Comparison of ENCODE assay signal across 8 cellular contexts in the genomic region with DNA sequence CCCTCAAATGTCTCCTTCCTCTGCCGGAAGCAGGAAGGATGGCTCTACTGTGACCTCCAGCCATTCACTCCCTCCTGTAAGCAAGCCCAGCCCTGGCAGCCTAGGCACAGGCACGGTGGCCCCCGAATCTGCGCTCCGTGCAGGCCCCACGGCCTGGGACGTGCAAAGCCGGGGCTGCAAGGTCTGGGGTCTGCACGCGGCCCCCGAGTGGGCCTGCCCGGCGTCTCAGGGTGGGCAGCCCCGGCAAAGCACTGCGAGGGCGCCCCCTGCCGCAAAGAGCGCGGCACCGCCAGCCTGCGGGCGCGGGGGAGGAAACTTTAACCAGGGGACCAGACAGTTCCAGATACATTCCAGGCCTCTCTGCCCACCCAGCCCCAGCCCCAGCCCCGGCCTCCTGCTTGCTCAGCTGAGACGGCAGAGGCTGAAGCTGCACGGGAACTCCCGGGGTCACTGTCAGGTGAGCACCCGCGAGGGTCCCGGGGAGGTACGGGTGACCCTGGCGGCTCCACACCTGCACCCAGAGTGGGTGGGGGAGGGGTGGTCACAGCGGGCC.
DNase-seq lines count a peak whose midpoint lies in the region; ATAC-seq and TF ChIP-seq lines count a peak whose summit lies in the region.

No MANE protein-coding gene starts in this region.

- H3K4me3 ChIP-seq in HUES48 (ENCODE audit: low read depth, low read length): peak overlapping the region; percentile 61
- peak overlapping the region; percentile 46 to 55 (median 53) for H3K4me3 ChIP-seq in gastrocnemius medialis

- H3K9me3 Mint-ChIP-seq in activated naive CD8-positive, alpha-beta T cell treated with anti-CD3 and anti-CD28 coated beads for 36 hours: no peaks in the 10 kb centered on the region

- H3K27ac Mint-ChIP-seq in activated naive CD8-positive, alpha-beta T cell treated with anti-CD3 and anti-CD28 coated beads for 36 hours: no peak overlapping the region

- H3K4me3 Mint-ChIP-seq in activated naive CD8-positive, alpha-beta T cell treated with anti-CD3 and anti-CD28 coated beads for 36 hours: no peak overlapping the region

- peaks cover 13% of the 10 kb centered on the region for H3K4me1 ChIP-seq in HUES48 (ENCODE audit: control insufficient read depth, insufficient read depth, low read length)
- H3K4me1 ChIP-seq in gastrocnemius medialis: peaks cover 4 to 13% of the 10 kb centered on the region in 2 donors

- peak; percentile 40 to 57 for ATAC-seq in gastrocnemius medialis
- no peak for ATAC-seq in HG03280 (IDR thresholded peaks at IDR 0.05; ENCODE audit: unreplicated experiment)

- no peaks in the 10 kb centered on the region for H3K27me3 Mint-ChIP-seq in activated naive CD8-positive, alpha-beta T cell treated with anti-CD3 and anti-CD28 coated beads for 36 hours

- H3K9ac ChIP-seq in HUES48 (ENCODE audit: low read depth, low read length): no peak overlapping the region

- H3K36me3 ChIP-seq in HUES48 (ENCODE audit: control insufficient read depth, insufficient read depth, low read length) (peaks cover 21% of the 10 kb centered on the region), gastrocnemius medialis (no peaks in the 10 kb centered on the region)

- no peak for TF ChIP-seq POLR2A in gastrocnemius medialis (IDR thresholded peaks at IDR 0.05)

- in situ Hi-C loops in gastrocnemius medialis (cut with MboI; ENCODE audit: low sequenced_read_pairs in 4 of 4): no loop called here

- DNase-seq in DMS 273 treated with DMSO at 0.1 percent for 48 hours (lab: John Stamatoyannopoulos, UW) (peak; percentile 3), hepatic stellate cell (ENCODE audit: low spot score) (peak; percentile 95), gastrocnemius medialis (no peak), A172 (ENCODE audit: low spot score) (no peak), T-helper 1 cell (no peak)
- DNase-seq in activated naive CD8-positive, alpha-beta T cell treated with anti-CD3 and anti-CD28 coated beads for 36 hours: peak; percentile 35

- peaks cover 4% of the 10 kb centered on the region for H3K36me3 Mint-ChIP-seq in activated naive CD8-positive, alpha-beta T cell treated with anti-CD3 and anti-CD28 coated beads for 36 hours

- intact Hi-C loops in gastrocnemius medialis (cut with DNase I; ENCODE audit: low total_unique reads): loop anchor here (2.0 kb wide), 1 partner anchor 120 kb away; no protein-coding TSS in a partner anchor

- peak; percentile 66 to 82 (median 68) for TF ChIP-seq CTCF in gastrocnemius medialis (IDR thresholded peaks at IDR 0.05 in 4 of 5, conservative IDR thresholded peaks at IDR 0.05 in 1 of 5)

- peaks cover 7% of the 10 kb centered on the region for H3K4me1 Mint-ChIP-seq in activated naive CD8-positive, alpha-beta T cell treated with anti-CD3 and anti-CD28 coated beads for 36 hours

- H3K27me3 ChIP-seq in HUES48 (ENCODE audit: control insufficient read depth, insufficient read depth, low read length): no peaks in the 10 kb centered on the region
- no peaks in the 10 kb centered on the region for H3K27me3 ChIP-seq in gastrocnemius medialis

- H3K9me3 ChIP-seq in HUES48 (ENCODE audit: control insufficient read depth, insufficient read depth, low read length) (no peaks in the 10 kb centered on the region), gastrocnemius medialis (no peaks in the 10 kb centered on the region)

- peak overlapping the region; percentile 80 for H3K27ac ChIP-seq in HUES48 (ENCODE audit: low read depth, low read length)
- H3K27ac ChIP-seq in gastrocnemius medialis: no peak overlapping the region

Comparison
In these comparisons a context has a peak if more than half of its experiments do, and no peak if none do; other contexts are left out.
1. DNase-seq: peak in DMS 273 treated with DMSO at 0.1 percent for 48 hours (single experiment), activated naive CD8-positive, alpha-beta T cell treated with anti-CD3 and anti-CD28 coated beads for 36 hours (single experiment) and hepatic stellate cell (single experiment); none in gastrocnemius medialis (0 of 2), A172 (single experiment) and T-helper 1 cell (0 of 5).